ENCODE assay signal across 27 cellular contexts in genomic region chr2:177897278-177897677, GRCh38.
"Had no signal": no experiment of that assay in that cellular context is flagged by ENCODE, and none has a peak within 500 bp of the region (broad histone marks: within the 10 kb centered on the region; RNA-seq: fewer than 3 reads in every experiment).

No MANE protein-coding gene starts in this region.

- H3K27ac Mint-ChIP-seq: effector memory CD8-positive, alpha-beta T cell; immature natural killer cell; memory B cell; mesothelial cell of epicardium; naive B cell; natural killer cell treated with Interleukin-12 subunit alpha and Interleukin-12 subunit beta and Interleukin-15 and Interleukin-18, amount 100 ng/mL, for 72 hours; progenitor cell of endocrine pancreas; stimulated activated naive B cell treated with anti-CD40 and anti-IgM and Interleukin-4, amounts not matched to agents 10 μg/mL and 1 μg/mL and 100 μg/mL, for 72 hours; stimulated activated naive CD8-positive, alpha-beta T cell treated with anti-CD3 and anti-CD28 coated beads, Interleukin-15, Interleukin-2, amounts not matched to agents 100 ng/mL and 50 ng/mL, for 24 hours had no signal

- H3K4me3 ChIP-seq: esophagus muscularis mucosa, gastroesophageal sphincter, heart left ventricle, hepatocyte, lung, mucosa of descending colon, right lobe of liver, thoracic aorta, tibial nerve, upper lobe of left lung had no signal

- ATAC-seq: effector memory CD8-positive, alpha-beta T cell; foreskin keratinocyte; gastroesophageal sphincter; heart left ventricle; left lobe of liver; natural killer cell treated with Interleukin-12 subunit alpha and Interleukin-12 subunit beta and Interleukin-15 and Interleukin-18, amount 100 ng/mL, for 72 hours; right lobe of liver; stimulated activated naive B cell treated with anti-CD40 and anti-IgM and Interleukin-4, amounts not matched to agents 10 μg/mL and 1 μg/mL and 100 μg/mL, for 72 hours had no signal

- H3K4me1 Mint-ChIP-seq: immature natural killer cell; memory B cell; naive B cell; stimulated activated naive B cell treated with anti-CD40 and anti-IgM and Interleukin-4, amounts not matched to agents 10 μg/mL and 1 μg/mL and 100 μg/mL, for 72 hours had no signal

- H3K4me3 Mint-ChIP-seq: effector memory CD8-positive, alpha-beta T cell; immature natural killer cell; memory B cell; mesothelial cell of epicardium; naive B cell; natural killer cell treated with Interleukin-12 subunit alpha and Interleukin-12 subunit beta and Interleukin-15 and Interleukin-18, amount 100 ng/mL, for 72 hours; neural crest cell; stimulated activated naive B cell treated with anti-CD40 and anti-IgM and Interleukin-4, amounts not matched to agents 10 μg/mL and 1 μg/mL and 100 μg/mL, for 72 hours; stimulated activated naive CD8-positive, alpha-beta T cell treated with anti-CD3 and anti-CD28 coated beads, Interleukin-15, Interleukin-2, amounts not matched to agents 100 ng/mL and 50 ng/mL, for 24 hours had no signal

- H3K9me3 Mint-ChIP-seq: effector memory CD8-positive, alpha-beta T cell; memory B cell; mesothelial cell of epicardium; naive B cell; natural killer cell treated with Interleukin-12 subunit alpha and Interleukin-12 subunit beta and Interleukin-15 and Interleukin-18, amount 100 ng/mL, for 72 hours; neural crest cell; stimulated activated naive B cell treated with anti-CD40 and anti-IgM and Interleukin-4, amounts not matched to agents 10 μg/mL and 1 μg/mL and 100 μg/mL, for 72 hours; stimulated activated naive CD8-positive, alpha-beta T cell treated with anti-CD3 and anti-CD28 coated beads, Interleukin-15, Interleukin-2, amounts not matched to agents 100 ng/mL and 50 ng/mL, for 24 hours had no signal

- H3K27me3 ChIP-seq: foreskin keratinocyte, heart left ventricle, hepatocyte, right lobe of liver, tibial nerve, upper lobe of left lung had no signal

- H3K36me3 ChIP-seq: esophagus muscularis mucosa, gastroesophageal sphincter, heart left ventricle, right lobe of liver, thoracic aorta, tibial nerve, upper lobe of left lung had no signal

- H3K36me3 Mint-ChIP-seq: memory B cell; mesothelial cell of epicardium; naive B cell; natural killer cell treated with Interleukin-12 subunit alpha and Interleukin-12 subunit beta and Interleukin-15 and Interleukin-18, amount 100 ng/mL, for 72 hours; stimulated activated naive B cell treated with anti-CD40 and anti-IgM and Interleukin-4, amounts not matched to agents 10 μg/mL and 1 μg/mL and 100 μg/mL, for 72 hours had no signal

- H3K27ac ChIP-seq: epithelial cell of prostate, esophagus muscularis mucosa, foreskin keratinocyte, gastroesophageal sphincter, heart left ventricle, hepatocyte, parathyroid adenoma, right lobe of liver, thoracic aorta, tibial nerve, upper lobe of left lung had no signal

- H3K4me1 ChIP-seq: esophagus muscularis mucosa, gastroesophageal sphincter, right lobe of liver, tibial nerve, upper lobe of left lung had no signal

- H3K9me3 ChIP-seq: gastroesophageal sphincter, heart left ventricle, mucosa of descending colon, right lobe of liver, thoracic aorta, tibial nerve, upper lobe of left lung had no signal

- DNase-seq: cortex of kidney; effector memory CD8-positive, alpha-beta T cell; foreskin keratinocyte; heart left ventricle; immature natural killer cell; mucosa of descending colon; naive B cell; right lobe of liver; stimulated activated CD4-positive, alpha-beta T cell treated with anti-CD3 and anti-CD28 coated beads, Interleukin-15, amount 100 ng/mL, for 24 hours; stimulated activated CD4-positive, alpha-beta T cell treated with anti-CD3 and anti-CD28 coated beads, Interleukin-2, amount 100 ng/mL, for 48 hours; stimulated activated naive B cell treated with anti-CD40 and anti-IgM and Interleukin-4, amounts not matched to agents 10 μg/mL and 1 μg/mL and 100 μg/mL, for 72 hours; upper lobe of left lung had no signal

- H3K27me3 Mint-ChIP-seq: memory B cell, progenitor cell of endocrine pancreas had no signal
